In genomic region chr3:185292238-185292637, GRCh38 we compare ENCODE assay signal across 27 cellular contexts. TPM values are rescaled to one million over a fixed set of nuclear protein-coding genes. Genes with fewer than 3 reads are reported as not detected.
A peak's percentile ranks its signal among the peaks of the same experiment; 100 is the strongest.
DNase-seq lines count a peak whose midpoint lies in the region; ATAC-seq, FAIRE-seq and TF ChIP-seq lines count a peak whose summit lies in the region.
"Had no signal": no experiment of that assay in that cellular context is flagged by ENCODE, and none has a peak within 500 bp of the region (broad histone marks: within the 10 kb centered on the region; RNA-seq: fewer than 3 reads in every experiment).

No MANE protein-coding gene starts in this region.

- peaks cover 17% of the 10 kb centered on the region for H3K36me3 Mint-ChIP-seq in activated CD4-positive, alpha-beta T cell treated with anti-CD3 and anti-CD28 coated beads for 36 hours (ENCODE audit: low read depth)
- H3K36me3 Mint-ChIP-seq in Calu3 (ENCODE audit: insufficient read depth, unreplicated experiment), result peaks cover 21% of the 10 kb centered on the region

- WGBS in K562 (ENCODE audit: insufficient coverage, low coverage, missing lambda C conversion rate), result 82% methylated on average over 5 of the region's 7 CpGs

- no peaks in the 10 kb centered on the region for H3K79me2 ChIP-seq in OCI-LY3 (ENCODE audit: low read length)
- H3K79me2 ChIP-seq in K562 (ENCODE audit: control insufficient read depth, insufficient read depth, low read length), result no peaks in the 10 kb centered on the region

- 0 out of 2 replicates have a peak overlapping the region, but pooled peaks have one; percentile 12 for H3K4me3 ChIP-seq in OCI-LY3 (ENCODE audit: low read length)
- no peak overlapping the region for H3K4me3 ChIP-seq in K562
- H3K4me3 ChIP-seq: HAP-1 had no signal

- no peaks in the 10 kb centered on the region for H3K9me1 ChIP-seq in K562 (ENCODE audit: control insufficient read depth, insufficient read depth, low read length)

- intact Hi-C loops in activated CD4-positive, alpha-beta T cell treated with anti-CD3 and anti-CD28 coated beads for 36 hours (cut with DNase I, micrococcal nuclease), result no loop called here
- intact Hi-C loops in Calu3 (cut with micrococcal nuclease; ENCODE audit: unreplicated experiment), result no loop called here
- intact Hi-C loops in K562 (cut with micrococcal nuclease), result no loop called here

- peaks cover 11% of the 10 kb centered on the region for H3K4me1 Mint-ChIP-seq in activated CD4-positive, alpha-beta T cell treated with anti-CD3 and anti-CD28 coated beads for 36 hours
- H3K4me1 Mint-ChIP-seq in Calu3 (ENCODE audit: low read depth, unreplicated experiment), result peaks cover 16% of the 10 kb centered on the region
- H3K4me1 Mint-ChIP-seq in stimulated activated naive CD8-positive, alpha-beta T cell treated with anti-CD3 and anti-CD28 coated beads, Interleukin-15, amount 100 ng/mL, for 72 hours, result no peaks in the 10 kb centered on the region
- H3K4me1 Mint-ChIP-seq: CD14-positive monocyte had no signal

- CTCF ChIA-PET in activated CD4-positive, alpha-beta T cell treated with anti-CD3 and anti-CD28 coated beads for 36 hours (lab: Charles Lee), result no interaction called here
- CTCF ChIA-PET in Calu3 (lab: Charles Lee) (interaction anchor here (0.7 kb wide), 1 partner anchor 931 kb away, joined by 3 read pairs; no protein-coding TSS in a partner anchor), K562 (lab: Yijun Ruan, JAX; ENCODE audit: low intra/inter-chr PET ratio) (no interaction called here)

- no peaks in the 10 kb centered on the region for H3K9me3 ChIP-seq in OCI-LY3 (ENCODE audit: insufficient read depth, low read length)
- H3K9me3 ChIP-seq in K562 (replicated peaks; ENCODE audit: control insufficient read depth, insufficient read depth, low read depth, low read length), result no peaks in the 10 kb centered on the region
- H3K9me3 ChIP-seq: BE2C, HAP-1, SK-N-SH had no signal

- H3K27me3 ChIP-seq in OCI-LY3 (ENCODE audit: low read depth, low read length), result no peaks in the 10 kb centered on the region
- H3K27me3 ChIP-seq in K562 (ENCODE audit: control insufficient read depth in 2 of 2, insufficient read depth in 2 of 2, low read length in 2 of 2), result no peaks in the 10 kb centered on the region
- H3K27me3 ChIP-seq: BE2C had no signal

- H2AFZ ChIP-seq in OCI-LY3 (ENCODE audit: low read depth, low read length) (0 out of 2 replicates have a peak overlapping the region, but pooled peaks have one; percentile 34), K562 (ENCODE audit: low read depth, low read length) (0 out of 2 replicates have a peak overlapping the region, but pooled peaks have one; percentile 24)

- in situ Hi-C loops in K562 (cut with MboI), result no loop called here

- TF ChIP-seq RAD21 in K562 (CRISPR knock-in tag; conservative IDR thresholded peaks at IDR 0.05 in 1 of 2, IDR thresholded peaks at IDR 0.05 in 1 of 2), result no peak

- BruUV-seq in Calu3 (replicated peaks; lab: Mats Ljungman, UMichigan), result TSS peak; percentile 13
- no TSS peak for BruUV-seq in K562 (replicated peaks; lab: Mats Ljungman, UMichigan)

- H3K9me3 Mint-ChIP-seq in activated CD4-positive, alpha-beta T cell treated with anti-CD3 and anti-CD28 coated beads for 36 hours (ENCODE audit: low read depth), result no peaks in the 10 kb centered on the region
- no peaks in the 10 kb centered on the region for H3K9me3 Mint-ChIP-seq in Calu3 (ENCODE audit: low read depth, unreplicated experiment)
- no peaks in the 10 kb centered on the region for H3K9me3 Mint-ChIP-seq in stimulated activated naive CD8-positive, alpha-beta T cell treated with anti-CD3 and anti-CD28 coated beads, Interleukin-15, amount 100 ng/mL, for 72 hours

- H3K27me3 Mint-ChIP-seq in activated CD4-positive, alpha-beta T cell treated with anti-CD3 and anti-CD28 coated beads for 36 hours, result no peaks in the 10 kb centered on the region
- no peaks in the 10 kb centered on the region for H3K27me3 Mint-ChIP-seq in Calu3 (ENCODE audit: unreplicated experiment)
- H3K27me3 Mint-ChIP-seq in stimulated activated naive CD8-positive, alpha-beta T cell treated with anti-CD3 and anti-CD28 coated beads, Interleukin-15, amount 100 ng/mL, for 72 hours, result no peaks in the 10 kb centered on the region

- TF ChIP-seq EP300 in K562 (IDR thresholded peaks at IDR 0.05; ENCODE audit: low read length), result no peak

- H3K27ac ChIP-seq in OCI-LY3 (ENCODE audit: low read length), result no peak overlapping the region
- no peak overlapping the region for H3K27ac ChIP-seq in K562 (ENCODE audit: extremely low read depth, low read depth, low read length)
- H3K27ac ChIP-seq: 22Rv1 had no signal

- no peak overlapping the region for H3K4me3 Mint-ChIP-seq in activated CD4-positive, alpha-beta T cell treated with anti-CD3 and anti-CD28 coated beads for 36 hours
- H3K4me3 Mint-ChIP-seq in Calu3 (ENCODE audit: low read depth, unreplicated experiment), result no peak overlapping the region
- no peak overlapping the region for H3K4me3 Mint-ChIP-seq in stimulated activated naive CD8-positive, alpha-beta T cell treated with anti-CD3 and anti-CD28 coated beads, Interleukin-15, amount 100 ng/mL, for 72 hours
- H3K4me3 Mint-ChIP-seq: CD14-positive monocyte had no signal

- TF ChIP-seq POLR2A in K562 (conservative IDR thresholded peaks at IDR 0.05) (no peak), GM12891 (IDR thresholded peaks at IDR 0.05; ENCODE audit: low read depth, low read length) (no peak)

- no peak for TF ChIP-seq CTCF in Calu3 (IDR thresholded peaks at IDR 0.05; ENCODE audit: unreplicated experiment)
- no peak for TF ChIP-seq CTCF in OCI-LY3 (IDR thresholded peaks at IDR 0.05; ENCODE audit: low read depth, low read length)
- TF ChIP-seq CTCF in K562 (IDR thresholded peaks at IDR 0.05 in 2 of 3, conservative IDR thresholded peaks at IDR 0.05 in 1 of 3; ENCODE audit: insufficient read depth in 2 of 3, low read depth in 1 of 3, low read length in 3 of 3), result no peak

- no peak overlapping the region for H3K27ac Mint-ChIP-seq in activated CD4-positive, alpha-beta T cell treated with anti-CD3 and anti-CD28 coated beads for 36 hours
- H3K27ac Mint-ChIP-seq in Calu3 (ENCODE audit: unreplicated experiment), result no peak overlapping the region
- H3K27ac Mint-ChIP-seq in stimulated activated naive CD8-positive, alpha-beta T cell treated with anti-CD3 and anti-CD28 coated beads, Interleukin-15, amount 100 ng/mL, for 72 hours, result no peak overlapping the region
- H3K27ac Mint-ChIP-seq: CD14-positive monocyte had no signal

- ATAC-seq in activated CD4-positive, alpha-beta T cell treated with anti-CD3 and anti-CD28 coated beads for 36 hours, result peak; percentile 58
- ATAC-seq in K562, result no peak
- ATAC-seq in stimulated activated naive CD8-positive, alpha-beta T cell treated with anti-CD3 and anti-CD28 coated beads, Interleukin-15, amount 100 ng/mL, for 72 hours, result no peak
- ATAC-seq in HG03439 (IDR thresholded peaks at IDR 0.05; ENCODE audit: unreplicated experiment), result no peak

- H3K4me1 ChIP-seq in OCI-LY3 (ENCODE audit: low read length) (peaks cover 30% of the 10 kb centered on the region), K562 (replicated peaks in 1 of 2; ENCODE audit: control insufficient read depth in 2 of 2, insufficient read depth in 2 of 2, low read length in 2 of 2) (peaks cover 7 to 17% of the 10 kb centered on the region in 2 experiments; a peak in 4 of 5 replicates)
- H3K4me1 ChIP-seq: BE2C, HAP-1 had no signal

- no peaks in the 10 kb centered on the region for H4K20me1 ChIP-seq in OCI-LY3 (ENCODE audit: insufficient read depth, low read length)
- no peaks in the 10 kb centered on the region for H4K20me1 ChIP-seq in K562 (replicated peaks; ENCODE audit: control insufficient read depth, insufficient read depth, low read length)

- POLR2A ChIA-PET in activated CD4-positive, alpha-beta T cell treated with anti-CD3 and anti-CD28 coated beads for 36 hours (lab: Charles Lee), result no interaction called here
- POLR2A ChIA-PET in K562 (lab: Yijun Ruan, JAX), result no interaction called here

- no peak overlapping the region for H3K9ac ChIP-seq in OCI-LY3 (ENCODE audit: low read length)
- H3K9ac ChIP-seq in K562 (ENCODE audit: insufficient read depth in 1 of 2, low read depth in 2 of 2, low read length in 2 of 2), result no peak overlapping the region
- H3K9ac ChIP-seq: SK-N-SH had no signal

- peak overlapping the region; percentile 42 for H3K4me2 ChIP-seq in OCI-LY3 (ENCODE audit: low read length)
- no peak overlapping the region for H3K4me2 ChIP-seq in K562 (ENCODE audit: insufficient read depth, low read length)
- H3K4me2 ChIP-seq: SK-N-SH had no signal

- no peak for FAIRE-seq in K562 (lab: Jason Lieb, UNC)
- FAIRE-seq in GM12891 (lab: Jason Lieb, UNC), result no peak
- FAIRE-seq: G401.6, RCC 7860 had no signal

- no peak for DNase-seq in activated CD4-positive, alpha-beta T cell treated with anti-CD3 and anti-CD28 coated beads for 36 hours
- DNase-seq in activated CD4-positive, alpha-beta T cell treated with anti-CD3 and anti-CD28 coated beads for 48 hours, result no peak
- no peak for DNase-seq in Calu3
- no peak for DNase-seq in K562 (ENCODE audit: extremely low read depth in 1 of 4, low spot score in 3 of 4)
- no peak for DNase-seq in stimulated activated naive CD8-positive, alpha-beta T cell treated with anti-CD3 and anti-CD28 coated beads, Interleukin-15, amount 100 ng/mL, for 72 hours
- no peak for DNase-seq in GM12891 (ENCODE audit: insufficient read length, low spot score)
- DNase-seq: ACHN, BE2C, GOT3, KG1, MM.1S, NCI-H1048, NCI-H1417, NCI-H1694, NCI-H2029 treated with DMSO at 0.1 percent for 48 hours, NCI-H446 treated with DMSO at 0.1 percent for 48 hours, NCI-H526, NCI-H82, SK-N-SH, SW 1271 had no signal

- H3K36me3 ChIP-seq in OCI-LY3 (replicated peaks; ENCODE audit: low read depth, low read length) (no peaks in the 10 kb centered on the region), K562 (ENCODE audit: control insufficient read depth, insufficient read depth, low read length) (no peaks in the 10 kb centered on the region)
- H3K36me3 ChIP-seq: BE2C, HAP-1 had no signal

RNA-seq across cellular contexts. Expression of gene EHHADH, which starts 38.4 kb away (rescaled TPM):
- total RNA-seq in activated CD4-positive, alpha-beta T cell treated with anti-CD3 and anti-CD28 coated beads for 36 hours, result 1 to 10 TPM; 2.7 to 3.3 TPM
- total RNA-seq in Calu3 (2022) (20.1 and 24.3 TPM in 2 replicates), K562 (2014; rRNA removed) (3.8 and 5.4 TPM in 2 replicates), K562 (2014; rRNA removed; fragmentation: Illumina TruSeq; extraction: Trizol) (4.4 and 4.7 TPM in 2 replicates), K562 (2015; rRNA removed; fragmentation: Illumina TruSeq; extraction: Trizol) (2.9 and 3.6 TPM in 2 replicates), K562 (2021) (5.5 and 6.1 TPM in 2 replicates)
- 6.6 and 16.1 TPM in 2 replicates for total RNA-seq in K562 (2011; cell fraction: chromatin; rRNA removed; ENCODE audit: low replicate concordance)
- 3.9 and 4.3 TPM in 2 replicates for total RNA-seq in K562 (2011; cell fraction: nucleolus; rRNA removed)
- 5.9 and 9.0 TPM in 2 replicates for total RNA-seq in K562 (2011; cell fraction: nucleoplasm; rRNA removed)
- polyA plus RNA-seq in K562 (2011; rRNA removed) (5.9 and 6.4 TPM in 2 replicates), K562 (2014; fragmentation: Illumina TruSeq; extraction: Trizol) (4.3 and 4.8 TPM in 2 replicates), K562 (2014; fragmentation: Nextera tagmentation; extraction: Ambion mirVana) (1 to 10 TPM; 4.1 to 5.5 TPM), K562 (2014; rRNA removed) (4.9 and 6.1 TPM in 2 replicates)
- 1.8 and 4.2 TPM in 2 replicates for polyA plus RNA-seq in K562 (2011; cell fraction: cytosol; rRNA removed)
- polyA plus RNA-seq in K562 (2011; cell fraction: nucleus; rRNA removed), result 3.4 and 3.6 TPM in 2 replicates
- polyA plus RNA-seq in K562 (2012), result 4.7 and 5.2 TPM in 2 replicates
- 9.9 and 18.0 TPM in 2 replicates for polyA minus RNA-seq in K562 (2011; rRNA and poly(A)+ RNA removed)
- polyA minus RNA-seq in K562 (2011; cell fraction: cytosol; rRNA and poly(A)+ RNA removed), result 5.8 and 7.4 TPM in 2 replicates
- polyA minus RNA-seq in K562 (2011; cell fraction: nucleus; rRNA and poly(A)+ RNA removed), result 8.2 and 12.9 TPM in 2 replicates
- polyA plus RNA-seq in GM12891 (2012; ENCODE audit: low read depth, missing spikeins), result 2.6 TPM
